In the genomic region with DNA sequence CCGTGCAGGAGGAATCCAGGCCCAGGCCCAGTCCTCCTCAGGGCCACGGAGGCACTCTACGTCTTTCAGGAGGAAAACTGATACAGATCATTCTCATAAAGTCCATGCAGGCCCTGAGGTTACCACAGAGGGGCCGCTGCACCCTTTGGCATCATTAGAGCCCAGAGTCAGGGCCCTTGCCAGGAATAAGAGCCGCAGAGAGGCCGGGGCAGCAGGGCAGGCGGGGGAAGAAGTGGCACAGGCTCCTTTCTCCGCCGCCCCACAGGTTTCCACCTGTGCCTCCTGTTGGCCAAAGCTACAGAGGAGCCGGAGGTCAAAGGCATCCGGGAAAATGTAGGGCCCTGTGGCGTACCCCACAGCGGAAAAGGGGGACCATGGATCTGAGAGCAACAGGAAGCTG, we compare ENCODE assay signal across 21 cellular contexts.
"Had no signal": no experiment of that assay in that cellular context is flagged by ENCODE, and none has a peak within 500 bp of the region (broad histone marks: within the 10 kb centered on the region; RNA-seq: fewer than 3 reads in every experiment).

No MANE protein-coding gene starts in this region.

- H3K4me1 Mint-ChIP-seq: memory B cell; neural progenitor cell; stimulated activated naive B cell treated with anti-CD40 and anti-IgM and Interleukin-4, amounts not matched to agents 10 μg/mL and 1 μg/mL and 100 μg/mL, for 72 hours; stimulated activated naive CD8-positive, alpha-beta T cell treated with anti-CD3 and anti-CD28 coated beads, Interleukin-15, amount 100 ng/mL, for 72 hours had no signal

- H3K4me3 Mint-ChIP-seq: memory B cell; natural killer cell treated with Interleukin-12 subunit alpha and Interleukin-12 subunit beta and Interleukin-15 and Interleukin-18, amount 100 ng/mL, for 72 hours; neural progenitor cell; stimulated activated naive B cell treated with anti-CD40 and anti-IgM and Interleukin-4, amounts not matched to agents 10 μg/mL and 1 μg/mL and 100 μg/mL, for 72 hours; stimulated activated naive CD8-positive, alpha-beta T cell treated with anti-CD3 and anti-CD28 coated beads, Interleukin-15, amount 100 ng/mL, for 72 hours had no signal

- DNase-seq: central memory CD4-positive, alpha-beta T cell; effector memory CD4-positive, alpha-beta T cell; glutamatergic neuron; left cardiac atrium; midbrain; occipital lobe; psoas muscle; retina; stimulated activated CD4-positive, alpha-beta T cell treated with anti-CD3 and anti-CD28 coated beads, Interleukin-2, amount 100 ng/mL, for 24 hours; stimulated activated CD4-positive, alpha-beta T cell treated with anti-CD3 and anti-CD28 coated beads, Interleukin-4, amount 100 ng/mL, for 4 hours; stimulated activated naive B cell treated with anti-CD40 and anti-IgM and Interleukin-4, amounts not matched to agents 10 μg/mL and 1 μg/mL and 100 μg/mL, for 72 hours; stimulated activated naive CD8-positive, alpha-beta T cell treated with anti-CD3 and anti-CD28 coated beads, Interleukin-15, amount 100 ng/mL, for 72 hours; testis; transverse colon had no signal

- FAIRE-seq: keratinocyte, urothelium cell line had no signal

- H3K27me3 Mint-ChIP-seq: memory B cell; stimulated activated naive B cell treated with anti-CD40 and anti-IgM and Interleukin-4, amounts not matched to agents 10 μg/mL and 1 μg/mL and 100 μg/mL, for 72 hours had no signal

- H3K36me3 Mint-ChIP-seq: memory B cell; natural killer cell treated with Interleukin-12 subunit alpha and Interleukin-12 subunit beta and Interleukin-15 and Interleukin-18, amount 100 ng/mL, for 72 hours; neural progenitor cell; stimulated activated naive B cell treated with anti-CD40 and anti-IgM and Interleukin-4, amounts not matched to agents 10 μg/mL and 1 μg/mL and 100 μg/mL, for 72 hours had no signal

- ATAC-seq: gastroesophageal sphincter; left cardiac atrium; natural killer cell treated with Interleukin-12 subunit alpha and Interleukin-12 subunit beta and Interleukin-15 and Interleukin-18, amount 100 ng/mL, for 72 hours; psoas muscle; right lobe of liver; stimulated activated naive B cell treated with anti-CD40 and anti-IgM and Interleukin-4, amounts not matched to agents 10 μg/mL and 1 μg/mL and 100 μg/mL, for 72 hours had no signal

- H3K9me3 Mint-ChIP-seq: memory B cell; natural killer cell treated with Interleukin-12 subunit alpha and Interleukin-12 subunit beta and Interleukin-15 and Interleukin-18, amount 100 ng/mL, for 72 hours; neural progenitor cell; stimulated activated naive B cell treated with anti-CD40 and anti-IgM and Interleukin-4, amounts not matched to agents 10 μg/mL and 1 μg/mL and 100 μg/mL, for 72 hours; stimulated activated naive CD8-positive, alpha-beta T cell treated with anti-CD3 and anti-CD28 coated beads, Interleukin-15, amount 100 ng/mL, for 72 hours had no signal

- H3K27ac Mint-ChIP-seq: memory B cell; natural killer cell treated with Interleukin-12 subunit alpha and Interleukin-12 subunit beta and Interleukin-15 and Interleukin-18, amount 100 ng/mL, for 72 hours; neural progenitor cell; stimulated activated naive B cell treated with anti-CD40 and anti-IgM and Interleukin-4, amounts not matched to agents 10 μg/mL and 1 μg/mL and 100 μg/mL, for 72 hours; stimulated activated naive CD8-positive, alpha-beta T cell treated with anti-CD3 and anti-CD28 coated beads, Interleukin-15, amount 100 ng/mL, for 72 hours had no signal
